Comparison of ENCODE assay signal across 22 cellular contexts in genomic region chr4:62210521-62210920, GRCh38.
"Had no signal": no experiment of that assay in that cellular context is flagged by ENCODE, and none has a peak within 500 bp of the region (broad histone marks: within the 10 kb centered on the region; RNA-seq: fewer than 3 reads in every experiment).

No MANE protein-coding gene starts in this region.

- H3K36me3 ChIP-seq: MG63 had no signal

- H3K9me3 ChIP-seq: MG63 had no signal

- H3K4me3 ChIP-seq: MG63 had no signal

- H3K9me3 Mint-ChIP-seq: WTC11 had no signal

- FAIRE-seq: RCC 7860 had no signal

- H3K27me3 Mint-ChIP-seq: activated CD8-positive, alpha-beta memory T cell treated with anti-CD3 and anti-CD28 coated beads, Interleukin-2, amount 10 ng/mL, durations not matched to agents 7 days and 5 days; activated naive CD4-positive, alpha-beta T cell treated with anti-CD3 and anti-CD28 coated beads, Interleukin-2, amount 50 U/mL, for 24 hours; activated T-cell treated with anti-CD3 and anti-CD28 coated beads, Interleukin-2, amount 50 U/mL, for 24 hours; T-helper 17 cell had no signal

- H3K4me1 Mint-ChIP-seq: activated CD8-positive, alpha-beta memory T cell treated with anti-CD3 and anti-CD28 coated beads, Interleukin-2, amount 10 ng/mL, durations not matched to agents 7 days and 5 days; activated naive CD4-positive, alpha-beta T cell treated with anti-CD3 and anti-CD28 coated beads, Interleukin-2, amount 50 U/mL, for 24 hours; T-helper 17 cell had no signal

- H3K4me3 Mint-ChIP-seq: activated CD8-positive, alpha-beta memory T cell treated with anti-CD3 and anti-CD28 coated beads, Interleukin-2, amount 10 ng/mL, durations not matched to agents 7 days and 5 days; activated naive CD4-positive, alpha-beta T cell treated with anti-CD3 and anti-CD28 coated beads, Interleukin-2, amount 50 U/mL, for 24 hours; activated T-cell treated with anti-CD3 and anti-CD28 coated beads, Interleukin-2, amount 50 U/mL, for 24 hours; activated T-helper 1 cell treated with anti-CD3 and anti-CD28 coated beads, Interleukin-12 subunit alpha, Interleukin-12 subunit beta, Interleukin-2, Interleukin-4 antibody, amounts not matched to agents 30 ng/mL and 10 ng/mL and 1 ng/mL, durations not matched to agents 14 hours and 24 hours and 36 hours; T-helper 17 cell; WTC11 had no signal

- DNase-seq: activated CD4-positive, alpha-beta T cell treated with anti-CD3 and anti-CD28 coated beads for 48 hours; activated CD4-positive, alpha-beta T cell treated with anti-CD3 and anti-CD28 coated beads, Interleukin-2, amount 50 U/mL, for 4 hours; activated CD4-positive, CD25-positive, alpha-beta regulatory T cell treated with anti-CD3 and anti-CD28 coated beads, Interleukin-2, amount 50 U/mL, for 72 hours; activated CD8-positive, alpha-beta memory T cell treated with anti-CD3 and anti-CD28 coated beads, Interleukin-2, amount 10 ng/mL, durations not matched to agents 7 days and 5 days; activated effector memory CD4-positive, alpha-beta T cell treated with Interleukin-2 at 50 U/mL for 16 hours; activated naive CD4-positive, alpha-beta T cell; activated T-cell treated with anti-CD3 and anti-CD28 coated beads, Interleukin-2, amount 50 U/mL, for 24 hours; aorta; cerebellar nuclear complex; MG63; MV-4-11; NCI-H1930; NCI-H2171; NCI-H226; NCI-H748 treated with DMSO at 0.1 percent for 48 hours; SIG-M5; T-helper 17 cell; T-helper 9 cell had no signal

- H3K36me3 Mint-ChIP-seq: activated CD8-positive, alpha-beta memory T cell treated with anti-CD3 and anti-CD28 coated beads, Interleukin-2, amount 10 ng/mL, durations not matched to agents 7 days and 5 days; activated naive CD4-positive, alpha-beta T cell treated with anti-CD3 and anti-CD28 coated beads, Interleukin-2, amount 50 U/mL, for 24 hours; WTC11 had no signal

- H3K27ac Mint-ChIP-seq: activated CD8-positive, alpha-beta memory T cell treated with anti-CD3 and anti-CD28 coated beads, Interleukin-2, amount 10 ng/mL, durations not matched to agents 7 days and 5 days; activated naive CD4-positive, alpha-beta T cell treated with anti-CD3 and anti-CD28 coated beads, Interleukin-2, amount 50 U/mL, for 24 hours; activated T-cell treated with anti-CD3 and anti-CD28 coated beads, Interleukin-2, amount 50 U/mL, for 24 hours; activated T-helper 1 cell treated with anti-CD3 and anti-CD28 coated beads, Interleukin-12 subunit alpha, Interleukin-12 subunit beta, Interleukin-2, Interleukin-4 antibody, amounts not matched to agents 30 ng/mL and 10 ng/mL and 1 ng/mL, durations not matched to agents 14 hours and 24 hours and 36 hours; T-helper 17 cell had no signal

- H3K27me3 ChIP-seq: MG63 had no signal

- ATAC-seq: activated CD8-positive, alpha-beta memory T cell treated with anti-CD3 and anti-CD28 coated beads, Interleukin-2, amount 10 ng/mL, durations not matched to agents 7 days and 5 days; T-helper 17 cell had no signal
